Comparison of ENCODE assay signal across 17 cellular contexts in the genomic region with DNA sequence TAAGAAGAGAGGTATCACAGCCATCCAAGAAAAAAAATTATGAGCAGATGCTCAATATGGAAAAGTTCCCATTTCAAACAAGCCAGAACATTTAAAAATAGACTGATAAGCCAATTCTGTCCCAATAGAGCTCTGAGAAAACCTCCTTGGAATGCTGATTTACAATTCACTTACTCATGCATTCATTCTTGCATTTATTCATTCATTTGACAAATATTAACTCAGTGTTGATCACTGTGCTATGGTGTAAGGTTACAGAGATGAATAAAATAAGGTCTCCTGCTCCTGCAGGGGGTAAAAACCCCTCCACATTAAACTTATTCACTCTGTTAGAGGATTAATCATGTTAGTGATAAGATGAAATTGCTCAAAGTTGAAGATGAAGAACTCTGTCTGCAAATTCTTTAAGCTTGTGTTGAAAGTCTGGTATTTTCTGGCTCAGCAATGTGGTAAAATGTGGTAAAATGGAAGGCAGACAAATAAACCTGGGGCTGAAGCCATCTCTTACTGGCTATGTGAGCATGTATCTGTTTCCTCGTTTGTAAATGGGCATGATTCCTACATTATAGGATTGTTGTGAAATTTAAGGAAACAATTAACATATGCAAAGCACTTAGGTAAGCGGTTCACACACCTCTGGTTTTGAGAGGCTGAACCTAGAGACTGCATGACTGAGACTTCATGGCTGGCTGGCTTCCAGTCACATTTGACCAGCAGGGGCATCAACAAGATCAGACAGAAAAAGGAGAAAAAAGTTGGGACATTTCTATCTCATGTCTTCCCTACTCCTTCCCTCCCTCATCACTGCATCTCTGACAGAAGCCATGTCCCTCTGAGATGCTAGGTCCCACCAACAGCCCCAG. TPM values are rescaled to one million over a fixed set of nuclear protein-coding genes. Genes with fewer than 3 reads are reported as not detected.
A peak's percentile ranks its signal among the peaks of the same experiment; 100 is the strongest.
DNase-seq lines count a peak whose midpoint lies in the region; ATAC-seq, FAIRE-seq and TF ChIP-seq lines count a peak whose summit lies in the region.
"Had no signal": no experiment of that assay in that cellular context is flagged by ENCODE, and none has a peak within 500 bp of the region (broad histone marks: within the 10 kb centered on the region; RNA-seq: fewer than 3 reads in every experiment).

No MANE protein-coding gene starts in this region.

- H3K27me3 ChIP-seq in Peyer's patch (no peaks in the 10 kb centered on the region), tibial nerve (no peaks in the 10 kb centered on the region)

- ATAC-seq in HG02870 (IDR thresholded peaks at IDR 0.05; ENCODE audit: unreplicated experiment) (no peak), natural killer cell (no peak)

- TF ChIP-seq POLR2A in Peyer's patch (IDR thresholded peaks at IDR 0.05) (no peak), tibial nerve (IDR thresholded peaks at IDR 0.05) (no peak)

- 43 to 61% methylated on average over 2 of the region's 2 CpGs for WGBS in tibial nerve, 2 donors

- FAIRE-seq in RCC 7860 (lab: Jason Lieb, UNC) = peak; percentile 65

- H3K27ac ChIP-seq in Peyer's patch = no peak overlapping the region
- no peak overlapping the region for H3K27ac ChIP-seq in tibial nerve
- H3K27ac ChIP-seq: coronary artery, esophagus squamous epithelium, skin epidermis, WERI-Rb-1 had no signal

- no peaks in the 10 kb centered on the region for H3K9me3 ChIP-seq in Peyer's patch
- no peaks in the 10 kb centered on the region for H3K9me3 ChIP-seq in tibial nerve
- H3K9me3 ChIP-seq: esophagus squamous epithelium had no signal

- TF ChIP-seq CTCF in fibroblast of mammary gland (conservative IDR thresholded peaks at IDR 0.05; ENCODE audit: control insufficient read depth, insufficient read depth, low read depth, low read length) (no peak), Peyer's patch (IDR thresholded peaks at IDR 0.05) (no peak), natural killer cell (IDR thresholded peaks at IDR 0.05) (no peak), tibial nerve (IDR thresholded peaks at IDR 0.05) (no peak)

- DNase-seq in DMS53 (lab: John Stamatoyannopoulos, UW) (peak; percentile 14), DMS53 treated with DMSO at 0.1 percent for 48 hours (lab: John Stamatoyannopoulos, UW; ENCODE audit: unreplicated experiment) (no peak), RCC 7860 (ENCODE audit: low spot score) (peak; percentile 52), fibroblast of mammary gland (ENCODE audit: low read depth) (peak; percentile 81), Peyer's patch (no peak), natural killer cell (no peak), tibial nerve (ENCODE audit: low spot score in 2 of 2) (no peak)
- DNase-seq: 8988T; activated naive CD8-positive, alpha-beta T cell treated with anti-CD3 and anti-CD28 coated beads for 36 hours; esophagus squamous epithelium; nucleus accumbens; WERI-Rb-1 had no signal

- no peaks in the 10 kb centered on the region for H3K36me3 Mint-ChIP-seq in natural killer cell
- H3K36me3 Mint-ChIP-seq: activated naive CD8-positive, alpha-beta T cell treated with anti-CD3 and anti-CD28 coated beads for 36 hours; memory B cell had no signal

- H3K4me1 ChIP-seq in Peyer's patch (no peaks in the 10 kb centered on the region), tibial nerve (peaks cover 0 to 29% (median 7%) of the 10 kb centered on the region in 4 donors)
- H3K4me1 ChIP-seq: esophagus squamous epithelium had no signal

- intact Hi-C loops in natural killer cell (cut with micrococcal nuclease) = no loop called here

- TF ChIP-seq EP300 in tibial nerve (IDR thresholded peaks at IDR 0.05) = no peak

- peaks cover 4 to 6% of the 10 kb centered on the region in 2 donors for H3K27me3 Mint-ChIP-seq in natural killer cell (ENCODE audit: low read depth in 2 of 2)
- H3K27me3 Mint-ChIP-seq: activated naive CD8-positive, alpha-beta T cell treated with anti-CD3 and anti-CD28 coated beads for 36 hours had no signal

- H3K4me1 Mint-ChIP-seq in natural killer cell = no peaks in the 10 kb centered on the region
- H3K4me1 Mint-ChIP-seq: activated naive CD8-positive, alpha-beta T cell treated with anti-CD3 and anti-CD28 coated beads for 36 hours; memory B cell had no signal

- H3K36me3 ChIP-seq in Peyer's patch = no peaks in the 10 kb centered on the region
- no peaks in the 10 kb centered on the region for H3K36me3 ChIP-seq in tibial nerve
- H3K36me3 ChIP-seq: esophagus squamous epithelium, WERI-Rb-1 had no signal

- no peak overlapping the region for H3K4me3 Mint-ChIP-seq in natural killer cell
- H3K4me3 Mint-ChIP-seq: activated naive CD8-positive, alpha-beta T cell treated with anti-CD3 and anti-CD28 coated beads for 36 hours; memory B cell; stimulated activated naive CD8-positive, alpha-beta T cell treated with anti-CD3 and anti-CD28 coated beads, Interleukin-15, Interleukin-2, amounts not matched to agents 100 ng/mL and 50 ng/mL, for 24 hours had no signal

- no peak overlapping the region for H3K27ac Mint-ChIP-seq in natural killer cell
- H3K27ac Mint-ChIP-seq: activated naive CD8-positive, alpha-beta T cell treated with anti-CD3 and anti-CD28 coated beads for 36 hours; memory B cell; stimulated activated naive CD8-positive, alpha-beta T cell treated with anti-CD3 and anti-CD28 coated beads, Interleukin-15, Interleukin-2, amounts not matched to agents 100 ng/mL and 50 ng/mL, for 24 hours had no signal

- no peak overlapping the region for H3K4me3 ChIP-seq in fibroblast of mammary gland (ENCODE audit: control insufficient read depth, low read depth, low read length)
- H3K4me3 ChIP-seq in Peyer's patch = no peak overlapping the region
- H3K4me3 ChIP-seq in tibial nerve = no peak overlapping the region
- H3K4me3 ChIP-seq: coronary artery, esophagus squamous epithelium, skin epidermis had no signal

- peaks cover 2% of the 10 kb centered on the region in 2 donors for H3K9me3 Mint-ChIP-seq in natural killer cell
- H3K9me3 Mint-ChIP-seq: activated naive CD8-positive, alpha-beta T cell treated with anti-CD3 and anti-CD28 coated beads for 36 hours had no signal

RNA-seq across cellular contexts. Expression of a gene that starts 45.0 kb away (rescaled TPM):
- total RNA-seq in Peyer's patch = 10 to 100 TPM in 3 of 4 donors, 1 to 10 TPM in 1; 4.1 to 75.3 (median 63.9) TPM
- total RNA-seq in natural killer cell = under 1 TPM in 1 of 3 donors, not detected in 2; 0.41 TPM
- 1 to 10 TPM; 4.0 to 8.3 (median 4.4) TPM for total RNA-seq in tibial nerve
- total RNA-seq: activated naive CD8-positive, alpha-beta T cell treated with anti-CD3 and anti-CD28 coated beads for 36 hours had no signal

Comparison
In these comparisons a context has a peak if more than half of its experiments do, and no peak if none do; other contexts are left out.
1. DNase-seq: peak in DMS53 (single experiment), RCC 7860 (single experiment) and fibroblast of mammary gland (single experiment); none in DMS53 treated with DMSO at 0.1 percent for 48 hours (single experiment), Peyer's patch (0 of 3), natural killer cell (single experiment) and tibial nerve (0 of 2).